ENCODE assay signal across 17 cellular contexts in genomic region chr10:4102802-4103344, GRCh38.
A peak's percentile ranks its signal among the peaks of the same experiment; 100 is the strongest.
DNase-seq lines count a peak whose midpoint lies in the region; ATAC-seq, FAIRE-seq and TF ChIP-seq lines count a peak whose summit lies in the region.
"Had no signal": no experiment of that assay in that cellular context is flagged by ENCODE, and none has a peak within 500 bp of the region (broad histone marks: within the 10 kb centered on the region; RNA-seq: fewer than 3 reads in every experiment).

No MANE protein-coding gene starts in this region.

- no peak for TF ChIP-seq CTCF in endothelial cell of umbilical vein (IDR thresholded peaks at IDR 0.05; ENCODE audit: extremely low read depth in 1 of 2, insufficient read depth in 1 of 2, low read depth in 1 of 2, low read length in 2 of 2)

- H3K36me3 Mint-ChIP-seq in activated T-cell treated with anti-CD3 and anti-CD28 coated beads, Interleukin-2, amount 50 U/mL, for 4 hours (ENCODE audit: insufficient read depth): no peaks in the 10 kb centered on the region

- H3K9ac ChIP-seq in endothelial cell of umbilical vein (replicated peaks; ENCODE audit: extremely low read depth, insufficient read depth, low read length): no peak overlapping the region

- H3K9me3 ChIP-seq in endothelial cell of umbilical vein (replicated peaks; ENCODE audit: control insufficient read depth, insufficient read depth, low read length): no peaks in the 10 kb centered on the region
- no peaks in the 10 kb centered on the region for H3K9me3 ChIP-seq in small intestine (ENCODE audit: control insufficient read depth, low read depth)

- H3K4me3 ChIP-seq in endothelial cell of umbilical vein (replicated peaks in 1 of 3; ENCODE audit: insufficient read depth in 1 of 3, low read depth in 1 of 3, low read length in 3 of 3) (no peak overlapping the region), small intestine (ENCODE audit: low read depth in 1 of 2, low read length in 2 of 2) (no peak overlapping the region)
- H3K4me3 ChIP-seq: PC-9 had no signal

- no peaks in the 10 kb centered on the region for H4K20me1 ChIP-seq in endothelial cell of umbilical vein (replicated peaks; ENCODE audit: control insufficient read depth, extremely low read depth, insufficient read depth, low read length)

- H3K4me1 Mint-ChIP-seq in activated T-cell treated with anti-CD3 and anti-CD28 coated beads, Interleukin-2, amount 50 U/mL, for 4 hours (ENCODE audit: low read depth): peaks cover 21% of the 10 kb centered on the region

- no peak for FAIRE-seq in endothelial cell of umbilical vein (lab: Jason Lieb, UNC)
- peak; percentile 30 for FAIRE-seq in small intestine (lab: Jason Lieb, UNC)
- FAIRE-seq: GM18507 had no signal

- peak overlapping the region; percentile 40 for H3K4me2 ChIP-seq in endothelial cell of umbilical vein (ENCODE audit: insufficient read depth, low read length)
- H3K4me2 ChIP-seq: PC-9 had no signal

- no peak for DNase-seq in activated T-cell treated with anti-CD3 and anti-CD28 coated beads, Interleukin-2, amount 50 U/mL, for 4 hours
- no peak for DNase-seq in activated T-cell treated with anti-CD3 and anti-CD28 coated beads for 4 hours
- DNase-seq in RKO (ENCODE audit: low spot score): peak; percentile 20
- DNase-seq in endothelial cell of umbilical vein (ENCODE audit: low read depth, low spot score): peak; percentile 44
- DNase-seq in small intestine: no peak
- no peak for DNase-seq in Right ventricle myocardium superior
- no peak for DNase-seq in NCI-H2081 treated with DMSO at 0.1 percent for 48 hours (lab: John Stamatoyannopoulos, UW)
- no peak for DNase-seq in SHP77 (lab: John Stamatoyannopoulos, UW)
- DNase-seq: 8988T, C1 segment of cervical spinal cord, EL, HCEC 1CT, IMR-90, NCI-H1092, NCI-H69, PC-9 had no signal

- H3K9me1 ChIP-seq in endothelial cell of umbilical vein (replicated peaks; ENCODE audit: control insufficient read depth, extremely low read depth, insufficient read depth, low read length): no peaks in the 10 kb centered on the region

- CTCF ChIA-PET in endothelial cell of umbilical vein (lab: Charles Lee): interaction anchor here (0.6 to 1.1 kb wide), 4 partner anchors 9 to 722 kb away, joined by 3 read pairs; no protein-coding TSS in a partner anchor

- WGBS in small intestine, 3 donors: 92 to 93% (median 92%) methylated on average over 2 of the region's 2 CpGs

- dilution Hi-C loops in endothelial cell of umbilical vein (cut with MboI; ENCODE audit: extremely low pct_ligation_motif_present, low sequenced_read_pairs): no loop called here

- H3K36me3 ChIP-seq in endothelial cell of umbilical vein (ENCODE audit: control insufficient read depth in 2 of 2, extremely low read depth in 1 of 2, insufficient read depth in 2 of 2, low read length in 2 of 2): no peaks in the 10 kb centered on the region
- no peaks in the 10 kb centered on the region for H3K36me3 ChIP-seq in small intestine (ENCODE audit: control insufficient read depth in 2 of 2, insufficient read depth in 2 of 2, low read length in 2 of 2)

- no peak overlapping the region for H3K4me3 Mint-ChIP-seq in activated T-cell treated with anti-CD3 and anti-CD28 coated beads, Interleukin-2, amount 50 U/mL, for 4 hours

- H3K9me3 Mint-ChIP-seq in activated T-cell treated with anti-CD3 and anti-CD28 coated beads, Interleukin-2, amount 50 U/mL, for 4 hours: no peaks in the 10 kb centered on the region

- H3K4me1 ChIP-seq in endothelial cell of umbilical vein (ENCODE audit: control insufficient read depth, extremely low read depth, insufficient read depth, low read length) (peaks cover 13% of the 10 kb centered on the region), small intestine (ENCODE audit: control insufficient read depth in 2 of 2, insufficient read depth in 1 of 2, low read depth in 1 of 2, low read length in 1 of 2) (no peaks in the 10 kb centered on the region)

- no peak for TF ChIP-seq POLR2A in endothelial cell of umbilical vein (IDR thresholded peaks at IDR 0.05; ENCODE audit: low read depth, low read length)

- H2AFZ ChIP-seq in endothelial cell of umbilical vein (ENCODE audit: low read depth, low read length): no peak overlapping the region
- H2AFZ ChIP-seq: PC-9 had no signal

- ATAC-seq in activated T-cell treated with anti-CD3 and anti-CD28 coated beads, Interleukin-2, amount 50 U/mL, for 4 hours: peak; percentile 28 to 46
- ATAC-seq in Right ventricle myocardium superior (ENCODE audit: poor library complexity): no peak

- BruUV-seq in endothelial cell of umbilical vein (replicated peaks; lab: Mats Ljungman, UMichigan): no TSS peak

- POLR2A ChIA-PET in endothelial cell of umbilical vein (lab: Charles Lee): interaction anchor here (0.7 kb wide), 1 partner anchor 153 kb away, joined by 3 read pairs; no protein-coding TSS in a partner anchor

- no peaks in the 10 kb centered on the region for H3K27me3 Mint-ChIP-seq in activated T-cell treated with anti-CD3 and anti-CD28 coated beads, Interleukin-2, amount 50 U/mL, for 4 hours (ENCODE audit: low read depth)

- H3K27me3 ChIP-seq in endothelial cell of umbilical vein (ENCODE audit: control insufficient read depth in 2 of 2, insufficient read depth in 2 of 2, low read length in 2 of 2) (no peaks in the 10 kb centered on the region), small intestine (ENCODE audit: control insufficient read depth in 2 of 2, insufficient read depth in 2 of 2, low read length in 2 of 2) (no peaks in the 10 kb centered on the region)

- intact Hi-C loops in endothelial cell of umbilical vein (cut with micrococcal nuclease): no loop called here
- intact Hi-C loops in Right ventricle myocardium superior (cut with DNase I): no loop called here

- H3K27ac ChIP-seq in endothelial cell of umbilical vein (ENCODE audit: insufficient read depth, low read depth, low read length) (no peak overlapping the region), small intestine (ENCODE audit: low read depth in 1 of 2, low read length in 1 of 2) (no peak overlapping the region)
- H3K27ac ChIP-seq: PC-9 had no signal

- no peaks in the 10 kb centered on the region for H3K79me2 ChIP-seq in endothelial cell of umbilical vein (ENCODE audit: control insufficient read depth, insufficient read depth, low read length)

TF ChIP-seq in endothelial cell of umbilical vein, 7 proteins besides CTCF, POLR2A, EP300 and RAD21:
- TF ChIP-seq MAX (IDR thresholded peaks at IDR 0.05; ENCODE audit: insufficient read depth, insufficient read length) (no peak), FOS (IDR thresholded peaks at IDR 0.05; ENCODE audit: borderline replicate concordance, insufficient read depth, low read length) (peak; percentile 57), POLR2AphosphoS5 (IDR thresholded peaks at IDR 0.05; ENCODE audit: insufficient read depth, low read depth, low read length) (no peak), JUN (IDR thresholded peaks at IDR 0.05; ENCODE audit: borderline replicate concordance, insufficient read depth, insufficient read length, low read depth) (peak; percentile 32), MYC (IDR thresholded peaks at IDR 0.05; ENCODE audit: low read depth, low read length) (no peak), EZH2 (IDR thresholded peaks at IDR 0.05; ENCODE audit: borderline replicate concordance, low read depth, low read length, severe bottlenecking) (no peak), GATA2 (IDR thresholded peaks at IDR 0.05; ENCODE audit: insufficient read depth, insufficient read length, low read depth, low read length) (peak; percentile 87)
TF ChIP-seq in endothelial cell of umbilical vein: peak in this region for 3.

Comparison
In these comparisons a context has a peak if more than half of its experiments do, and no peak if none do; other contexts are left out.
1. DNase-seq: peak in RKO (single experiment) and endothelial cell of umbilical vein (single experiment); none in activated T-cell treated with anti-CD3 and anti-CD28 coated beads, Interleukin-2, amount 50 U/mL, for 4 hours (single experiment), activated T-cell treated with anti-CD3 and anti-CD28 coated beads for 4 hours (single experiment), small intestine (single experiment), Right ventricle myocardium superior (single experiment), NCI-H2081 treated with DMSO at 0.1 percent for 48 hours (single experiment) and SHP77 (0 of 2).